ENCODE assay signal across 25 cellular contexts in genomic region chr9:137697193-137697592, GRCh38.
A peak's percentile ranks its signal among the peaks of the same experiment; 100 is the strongest.
DNase-seq lines count a peak whose midpoint lies in the region; ATAC-seq, FAIRE-seq and TF ChIP-seq lines count a peak whose summit lies in the region.
"Had no signal": no experiment of that assay in that cellular context is flagged by ENCODE, and none has a peak within 500 bp of the region (broad histone marks: within the 10 kb centered on the region; RNA-seq: fewer than 3 reads in every experiment).

No MANE protein-coding gene starts in this region.

- H3K9me2 ChIP-seq in SK-N-SH = no peaks in the 10 kb centered on the region

- H3K27me3 ChIP-seq in SK-N-SH (ENCODE audit: insufficient read depth) (no peaks in the 10 kb centered on the region), HepG2 (ENCODE audit: control insufficient read depth in 1 of 2, insufficient read depth in 2 of 2, low read length in 2 of 2) (no peaks in the 10 kb centered on the region)
- H3K27me3 ChIP-seq: BLaER1 treated with 17β-estradiol and CSF1 and Interleukin-3, amounts not matched to agents 10 nM and 100 nM had no signal

- no peak for FAIRE-seq in HepG2 (lab: Jason Lieb, UNC)
- FAIRE-seq: G401.6, GM12892, GM18507 had no signal

- H3K9ac ChIP-seq in SK-N-SH = no peak overlapping the region
- no peak overlapping the region for H3K9ac ChIP-seq in HepG2 (ENCODE audit: insufficient read depth, low read depth, low read length)
- H3K9ac ChIP-seq: BLaER1 treated with 17β-estradiol and CSF1 and Interleukin-3, amounts not matched to agents 10 nM and 100 nM had no signal

- no peak for TF ChIP-seq CTCF in SK-N-SH (IDR thresholded peaks at IDR 0.05)
- TF ChIP-seq CTCF in HepG2 (CRISPR knock-in tag; IDR thresholded peaks at IDR 0.05) = no peak

- no peak overlapping the region for H3K27ac ChIP-seq in SK-N-SH (ENCODE audit: low read depth in 2 of 2, low read length in 1 of 2)
- no peak overlapping the region for H3K27ac ChIP-seq in HepG2 (ENCODE audit: extremely low read length, insufficient read depth, low read length)
- H3K27ac ChIP-seq: BLaER1 treated with 17β-estradiol and CSF1 and Interleukin-3, amounts not matched to agents 10 nM and 100 nM had no signal

- no peak for TF ChIP-seq POLR2A in HepG2 (IDR thresholded peaks at IDR 0.05; ENCODE audit: insufficient read depth in 1 of 2, low read depth in 2 of 2, low read length in 2 of 2)

- H3K9me3 ChIP-seq in SK-N-SH = no peaks in the 10 kb centered on the region
- peaks cover 2% of the 10 kb centered on the region for H3K9me3 ChIP-seq in HepG2 (ENCODE audit: low read length)

- peaks cover 87% of the 10 kb centered on the region for H3K79me2 ChIP-seq in SK-N-SH (ENCODE audit: insufficient read depth)
- peaks cover 66% of the 10 kb centered on the region for H3K79me2 ChIP-seq in HepG2 (ENCODE audit: insufficient read depth, low read length)

- no peaks in the 10 kb centered on the region for H3K36me3 ChIP-seq in SK-N-SH (replicated peaks in 1 of 2; ENCODE audit: control insufficient read depth in 1 of 2, insufficient read depth in 2 of 2, low read length in 1 of 2)
- no peaks in the 10 kb centered on the region for H3K36me3 ChIP-seq in HepG2 (replicated peaks in 1 of 2; ENCODE audit: control insufficient read depth in 1 of 2, insufficient read depth in 2 of 2, low read length in 2 of 2)

- BruUV-seq in HepG2 (replicated peaks; lab: Mats Ljungman, UMichigan) = no TSS peak

- H3K4me1 Mint-ChIP-seq in activated T-helper 17 cell treated with anti-CD3 and anti-CD28 coated beads, Interleukin-2, amount 50 U/mL, for 72 hours = peaks cover 19% of the 10 kb centered on the region

- CTCF ChIA-PET in SK-N-SH (lab: Yijun Ruan, JAX) = interaction anchor here (5.5 kb wide), 1 partner anchor 24 kb away, joined by 35 read pairs; no protein-coding TSS in a partner anchor
- CTCF ChIA-PET in HepG2 (lab: Yijun Ruan, JAX; ENCODE audit: low intra/inter-chr PET ratio, low total read pairs) = no interaction called here

- H4K20me1 ChIP-seq in SK-N-SH (ENCODE audit: insufficient read depth) (peaks cover 70% of the 10 kb centered on the region), HepG2 (ENCODE audit: insufficient read depth, low read length) (peaks cover 7% of the 10 kb centered on the region)

- WGBS in SK-N-SH (ENCODE audit: low lambda C conversion rate) = 78% methylated on average over 5 of the region's 5 CpGs
- WGBS in HepG2 (ENCODE audit: low lambda C conversion rate) = 81% methylated on average over 5 of the region's 5 CpGs

- H3K4me1 ChIP-seq in SK-N-SH (ENCODE audit: control insufficient read depth in 1 of 2, insufficient read depth in 2 of 2, low read depth in 1 of 2, low read length in 1 of 2) = peaks cover 0 to 19% of the 10 kb centered on the region in 2 experiments; a peak in 1 of 4 replicates
- peaks cover 54% of the 10 kb centered on the region for H3K4me1 ChIP-seq in HepG2 (ENCODE audit: insufficient read depth, low read length)
- H3K4me1 ChIP-seq: Caco-2 had no signal

- H2AFZ ChIP-seq in SK-N-SH (ENCODE audit: low read depth) = no peak overlapping the region
- no peak overlapping the region for H2AFZ ChIP-seq in HepG2 (ENCODE audit: low read length)

- H3K27ac Mint-ChIP-seq in activated T-helper 17 cell treated with anti-CD3 and anti-CD28 coated beads, Interleukin-2, amount 50 U/mL, for 72 hours = peak overlapping the region; percentile 57

- no peaks in the 10 kb centered on the region for H3K27me3 Mint-ChIP-seq in activated T-helper 17 cell treated with anti-CD3 and anti-CD28 coated beads, Interleukin-2, amount 50 U/mL, for 72 hours
- H3K27me3 Mint-ChIP-seq: CD4-positive, alpha-beta memory T cell had no signal

- TF ChIP-seq RAD21 in SK-N-SH (IDR thresholded peaks at IDR 0.05; ENCODE audit: low read length) (no peak), HepG2 (CRISPR knock-in tag; IDR thresholded peaks at IDR 0.05) (no peak)

- H3K9me3 Mint-ChIP-seq in activated T-helper 17 cell treated with anti-CD3 and anti-CD28 coated beads, Interleukin-2, amount 50 U/mL, for 72 hours = no peaks in the 10 kb centered on the region

- peaks cover 19% of the 10 kb centered on the region for H3K36me3 Mint-ChIP-seq in activated T-helper 17 cell treated with anti-CD3 and anti-CD28 coated beads, Interleukin-2, amount 50 U/mL, for 72 hours (ENCODE audit: low read depth)

- no peak overlapping the region for H3K4me3 Mint-ChIP-seq in activated T-helper 17 cell treated with anti-CD3 and anti-CD28 coated beads, Interleukin-2, amount 50 U/mL, for 72 hours
- H3K4me3 Mint-ChIP-seq: CD4-positive, alpha-beta memory T cell had no signal

- intact Hi-C loops in HepG2 (cut with micrococcal nuclease; ENCODE audit: unreplicated experiment) = no loop called here

- in situ Hi-C loops in HepG2 (cut with HindIII; ENCODE audit: extremely low pct_ligation_motif_present, low pct_unique_long_range_greater_than_20kb) = no loop called here

- H3K4me3 ChIP-seq in SK-N-SH (ENCODE audit: low read depth in 2 of 2, low read length in 1 of 2) (no peak overlapping the region), HepG2 (replicated peaks in 1 of 3; ENCODE audit: insufficient read depth in 1 of 3, low read depth in 2 of 3, low read length in 3 of 3) (no peak overlapping the region)
- H3K4me3 ChIP-seq: BLaER1 treated with 17β-estradiol and CSF1 and Interleukin-3, amounts not matched to agents 10 nM and 100 nM had no signal

- no peaks in the 10 kb centered on the region for H3F3A ChIP-seq in SK-N-SH (replicated peaks; ENCODE audit: insufficient read depth)

- no peak overlapping the region for H3K4me2 ChIP-seq in SK-N-SH
- no peak overlapping the region for H3K4me2 ChIP-seq in HepG2 (ENCODE audit: low read depth, low read length)
- H3K4me2 ChIP-seq: BLaER1 treated with 17β-estradiol and CSF1 and Interleukin-3, amounts not matched to agents 10 nM and 100 nM had no signal

- POLR2A ChIA-PET in SK-N-SH (lab: Yijun Ruan, JAX) = no interaction called here
- POLR2A ChIA-PET in HepG2 (lab: Yijun Ruan, JAX) = no interaction called here

- TF ChIP-seq EP300 in SK-N-SH (IDR thresholded peaks at IDR 0.05; ENCODE audit: borderline replicate concordance in 1 of 2, low read depth in 1 of 2, low read length in 1 of 2) = no peak
- no peak for TF ChIP-seq EP300 in HepG2 (IDR thresholded peaks at IDR 0.05; ENCODE audit: low read depth in 2 of 2, low read length in 2 of 2)
- no peak for TF ChIP-seq EP300 in HepG2 (CRISPR knock-in tag; IDR thresholded peaks at IDR 0.05; ENCODE audit: borderline replicate concordance)

- ATAC-seq in SK-N-SH treated with all-trans-retinoic acid at 6 μM for 48 hours = no peak
- ATAC-seq in activated T-helper 17 cell treated with anti-CD3 and anti-CD28 coated beads, Interleukin-2, amount 50 U/mL, for 72 hours (replicated peaks) = no peak
- no peak for ATAC-seq in HepG2

- peak; percentile 69 for DNase-seq in SK-N-SH
- DNase-seq in left kidney (ENCODE audit: low read depth, low spot score) = peak; percentile 48
- DNase-seq in ureter (ENCODE audit: low spot score) = no peak
- DNase-seq in HepG2 (ENCODE audit: low spot score) = no peak
- no peak for DNase-seq in islet precursor cell
- no peak for DNase-seq in DMS53 (lab: John Stamatoyannopoulos, UW)
- DNase-seq: ACHN; Caco-2; CD4-positive, alpha-beta memory T cell; DMS 273 treated with DMSO at 0.1 percent for 48 hours; KBM-7; NCI-H1092 treated with DMSO at 0.1 percent for 48 hours; NCI-H1436 treated with DMSO at 0.1 percent for 48 hours; NCI-H2029; NCI-H226; NCI-H510A treated with DMSO at 0.1 percent for 48 hours; NCI-H774; NK-92 treated with Interleukin-12 subunit alpha and Interleukin-12 subunit beta, amount 100 ng/mL, for 24 hours; SIG-M5 had no signal

TF ChIP-seq in SK-N-SH, 30 proteins besides CTCF, POLR2A, EP300 and RAD21 (continues in another document):
- TF ChIP-seq SMC3 (IDR thresholded peaks at IDR 0.05; ENCODE audit: low read depth, low read length) (no peak), RFX5 (IDR thresholded peaks at IDR 0.05; ENCODE audit: low read length) (no peak), EZH2phosphoT487 (IDR thresholded peaks at IDR 0.05; ENCODE audit: borderline replicate concordance, low read depth) (no peak), POLR2AphosphoS5 (IDR thresholded peaks at IDR 0.05; ENCODE audit: low read depth, low read length) (no peak), GATA2 (CRISPR knock-in tag; IDR thresholded peaks at IDR 0.05) (no peak), MEF2A (IDR thresholded peaks at IDR 0.05; ENCODE audit: borderline replicate concordance, low read depth) (no peak), TAF1 (IDR thresholded peaks at IDR 0.05; ENCODE audit: borderline replicate concordance, low read depth, low read length) (no peak), JUND (IDR thresholded peaks at IDR 0.05) (no peak)

TF ChIP-seq in HepG2, 621 proteins besides CTCF, POLR2A, EP300 and RAD21:
- TF ChIP-seq GLI4 (CRISPR knock-in tag; IDR thresholded peaks at IDR 0.05; ENCODE audit: borderline replicate concordance) = no peak
- TF ChIP-seq MED13 (CRISPR knock-in tag; IDR thresholded peaks at IDR 0.05) = no peak
- no peak for TF ChIP-seq USF2 (IDR thresholded peaks at IDR 0.05; ENCODE audit: low read depth, low read length)
- no peak for TF ChIP-seq USF2 (CRISPR knock-in tag; IDR thresholded peaks at IDR 0.05; ENCODE audit: borderline replicate concordance)
- no peak for TF ChIP-seq ZFYVE20 (CRISPR knock-in tag; IDR thresholded peaks at IDR 0.05; ENCODE audit: borderline replicate concordance, low read depth)
- no peak for TF ChIP-seq HOXA5 (CRISPR knock-in tag; IDR thresholded peaks at IDR 0.05)
- TF ChIP-seq RORA (CRISPR knock-in tag; IDR thresholded peaks at IDR 0.05) = no peak

Comparison
In these comparisons a context has a peak if more than half of its experiments do, and no peak if none do; other contexts are left out.
1. DNase-seq: peak in SK-N-SH (single experiment) and left kidney (single experiment); none in ureter (single experiment), HepG2 (single experiment), islet precursor cell (single experiment) and DMS53 (single experiment).